Comparison of ENCODE assay signal across 15 cellular contexts in the genomic region with DNA sequence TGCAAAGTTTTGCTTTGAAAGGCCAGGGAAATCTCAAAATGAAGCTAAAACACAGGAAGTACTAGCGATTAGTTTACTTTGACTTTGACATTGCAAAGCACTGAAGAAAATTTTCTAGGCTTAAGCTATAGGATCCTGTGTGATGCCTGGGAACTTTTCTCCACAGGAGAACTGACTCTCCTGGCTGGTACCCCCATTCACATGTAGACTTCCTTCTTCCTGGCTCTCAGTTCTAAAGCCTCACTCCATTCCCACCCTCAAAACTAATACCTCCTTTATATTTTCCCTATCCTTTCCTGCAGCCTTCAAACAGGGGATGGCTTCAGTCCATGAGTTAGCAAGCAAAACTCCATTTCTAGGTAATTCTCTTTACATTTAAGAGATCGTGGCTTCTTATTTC.
DNase-seq lines count a peak whose midpoint lies in the region; ATAC-seq and TF ChIP-seq lines count a peak whose summit lies in the region.
"Had no signal": no experiment of that assay in that cellular context is flagged by ENCODE, and none has a peak within 500 bp of the region (broad histone marks: within the 10 kb centered on the region; RNA-seq: fewer than 3 reads in every experiment).

No MANE protein-coding gene starts in this region.

- H3K27me3 ChIP-seq in H9 (ENCODE audit: insufficient read depth, low read length) (no peaks in the 10 kb centered on the region), mesendoderm (ENCODE audit: insufficient read depth, low read length, poor library complexity) (no peaks in the 10 kb centered on the region), upper lobe of left lung (no peaks in the 10 kb centered on the region)
- H3K27me3 ChIP-seq: BE2C had no signal

- no peaks in the 10 kb centered on the region for H3K36me3 Mint-ChIP-seq in H9 (ENCODE audit: insufficient read depth in 1 of 3, low read depth in 3 of 3)
- H3K36me3 Mint-ChIP-seq in WTC11, result no peaks in the 10 kb centered on the region
- H3K36me3 Mint-ChIP-seq: CD8-positive, alpha-beta T cell had no signal

- H3K4me1 ChIP-seq in H9 (ENCODE audit: insufficient read depth, low read length) (peaks cover 3% of the 10 kb centered on the region; the same call in 1 of the 2 replicates), mesendoderm (ENCODE audit: control insufficient read depth, low read depth, low read length) (no peaks in the 10 kb centered on the region), upper lobe of left lung (no peaks in the 10 kb centered on the region)
- H3K4me1 ChIP-seq: A549, BE2C had no signal

- no peak for TF ChIP-seq EP300 in upper lobe of left lung (IDR thresholded peaks at IDR 0.05)

- H3K4me1 Mint-ChIP-seq in H9 (peaks cover 9 to 14% of the 10 kb centered on the region in 2 experiments), WTC11 (peaks cover 9% of the 10 kb centered on the region)

- H2BK15ac ChIP-seq in H9 (ENCODE audit: low read depth, low read length) (no peak overlapping the region), mesendoderm (replicated peaks; ENCODE audit: low read depth) (no peak overlapping the region)

- no peak overlapping the region for H2BK12ac ChIP-seq in H9 (ENCODE audit: insufficient read length, low read depth, low read length)

- no CpG with 5 or more reads among the region's 2 CpGs for WGBS in H9 (ENCODE audit: extremely low coverage, insufficient read length, low lambda C conversion rate)
- no CpG with 5 or more reads among the region's 2 CpGs for WGBS in mesendoderm (ENCODE audit: extremely low coverage, insufficient coverage, low lambda C conversion rate)
- 66% methylated on average over 2 of the region's 2 CpGs for WGBS in upper lobe of left lung, 2 donors

- H2AFZ ChIP-seq in H9 (ENCODE audit: low read length), result no peak overlapping the region

- H3K36me3 ChIP-seq in mesendoderm (ENCODE audit: control insufficient read depth, insufficient read depth, low read length), result no peaks in the 10 kb centered on the region
- H3K36me3 ChIP-seq in upper lobe of left lung, result no peaks in the 10 kb centered on the region
- H3K36me3 ChIP-seq: BE2C had no signal

- H3K23ac ChIP-seq in H9 (ENCODE audit: insufficient read length, low read depth, low read length) (no peak overlapping the region), mesendoderm (ENCODE audit: low read length) (no peak overlapping the region)

- H3K4ac ChIP-seq in H9 (ENCODE audit: low read depth, low read length) (no peak overlapping the region), mesendoderm (ENCODE audit: low read depth, low read length) (no peak overlapping the region)

- H3K9ac ChIP-seq in H9 (ENCODE audit: extremely low read depth, insufficient read length, low read length) (no peak overlapping the region), mesendoderm (ENCODE audit: low read length) (no peak overlapping the region)

- POLR2A ChIA-PET in WTC11 (lab: Charles Lee), result no interaction called here

- H3K4me3 ChIP-seq in mesendoderm (ENCODE audit: low read length) (no peak overlapping the region), upper lobe of left lung (no peak overlapping the region)
- H3K4me3 ChIP-seq: A549 had no signal

- H2BK120ac ChIP-seq in H9 (ENCODE audit: low read depth, low read length, poor library complexity, severe bottlenecking) (no peak overlapping the region), mesendoderm (ENCODE audit: low read depth, low read length) (no peak overlapping the region)

- H2BK5ac ChIP-seq in H9 (ENCODE audit: insufficient read length, low read length), result no peak overlapping the region
- H2BK5ac ChIP-seq in mesendoderm (ENCODE audit: low read length), result no peak overlapping the region

- H4K8ac ChIP-seq in H9 (replicated peaks; ENCODE audit: insufficient read length, low read depth, low read length) (no peak overlapping the region), mesendoderm (ENCODE audit: low read depth, low read length) (no peak overlapping the region)

- H3K23me2 ChIP-seq in H9 (ENCODE audit: insufficient read length, low read depth, low read length, poor library complexity, severe bottlenecking), result no peaks in the 10 kb centered on the region

- no peak overlapping the region for H3K14ac ChIP-seq in H9 (ENCODE audit: insufficient read depth, low read length)

- no peaks in the 10 kb centered on the region for H4K20me1 ChIP-seq in H9 (ENCODE audit: control insufficient read depth, insufficient read depth, insufficient read length)

- CTCF ChIA-PET in WTC11 (lab: Charles Lee), result no interaction called here

- no peak for TF ChIP-seq POLR2A in upper lobe of left lung (IDR thresholded peaks at IDR 0.05)

- no peak overlapping the region for H3T11ph ChIP-seq in H9 (ENCODE audit: low read length)

- no peak overlapping the region for H2BK20ac ChIP-seq in H9 (ENCODE audit: low read depth, low read length, poor library complexity, severe bottlenecking)

- no peaks in the 10 kb centered on the region for H3K79me1 ChIP-seq in H9 (ENCODE audit: insufficient read depth, low read depth, low read length, poor library complexity, severe bottlenecking)
- H3K79me1 ChIP-seq in mesendoderm (ENCODE audit: low read length), result no peaks in the 10 kb centered on the region

- H3K27ac Mint-ChIP-seq in H9, result peak overlapping the region; percentile 17 to 51 (median 45); a peak in 1 of 7 replicates
- H3K27ac Mint-ChIP-seq in WTC11, result no peak overlapping the region; the same call in 1 of the 2 replicates
- H3K27ac Mint-ChIP-seq: CD8-positive, alpha-beta T cell had no signal

- H3K27ac ChIP-seq in H9 (ENCODE audit: insufficient read length, low read depth, low read length) (no peak overlapping the region), mesendoderm (ENCODE audit: low read depth, low read length) (no peak overlapping the region), upper lobe of left lung (no peak overlapping the region)
- H3K27ac ChIP-seq: A549, C4-2B, HL-60 had no signal

- ATAC-seq in WTC11 (peak; percentile 83), upper lobe of left lung (ENCODE audit: low FRiP score in 2 of 2) (no peak)
- ATAC-seq: A549; CD8-positive, alpha-beta T cell had no signal

- TF ChIP-seq CTCF in H9 (conservative IDR thresholded peaks at IDR 0.05) (no peak), WTC11 (IDR thresholded peaks at IDR 0.05) (no peak), upper lobe of left lung (IDR thresholded peaks at IDR 0.05) (no peak)

- H3K9me3 Mint-ChIP-seq in H9, result no peaks in the 10 kb centered on the region
- H3K9me3 Mint-ChIP-seq in WTC11, result no peaks in the 10 kb centered on the region
- H3K9me3 Mint-ChIP-seq: CD8-positive, alpha-beta T cell had no signal

- H3K18ac ChIP-seq in H9 (ENCODE audit: insufficient read length, low read depth, low read length), result no peak overlapping the region
- H3K18ac ChIP-seq in mesendoderm (ENCODE audit: low read length), result no peak overlapping the region

- H4K91ac ChIP-seq in H9 (ENCODE audit: insufficient read length, low read depth, low read length), result no peak overlapping the region

- H3K79me2 ChIP-seq in H9 (ENCODE audit: insufficient read depth, low read length) (no peaks in the 10 kb centered on the region), mesendoderm (ENCODE audit: control insufficient read depth, insufficient read depth, low read length) (no peaks in the 10 kb centered on the region)

- H3K56ac ChIP-seq in H9 (ENCODE audit: insufficient read length, low read depth, low read length) (no peak overlapping the region), mesendoderm (ENCODE audit: low read length) (no peak overlapping the region)

- no peak overlapping the region for H4K5ac ChIP-seq in H9 (ENCODE audit: insufficient read length, low read depth, low read length)
- H4K5ac ChIP-seq in mesendoderm (ENCODE audit: low read length), result no peak overlapping the region

- H3K4me2 ChIP-seq in H9 (ENCODE audit: insufficient read depth, insufficient read length, low read length), result no peak overlapping the region
- no peak overlapping the region for H3K4me2 ChIP-seq in mesendoderm (ENCODE audit: low read length)
- H3K4me2 ChIP-seq: A549 had no signal

- H3K9me3 ChIP-seq in H9 (ENCODE audit: control insufficient read depth, low read depth, low read length) (no peaks in the 10 kb centered on the region), upper lobe of left lung (no peaks in the 10 kb centered on the region)
- H3K9me3 ChIP-seq: A549, BE2C had no signal

- no peak for DNase-seq in H9
- no peak for DNase-seq in WTC11 (ENCODE audit: low spot score)
- peak; percentile 1 for DNase-seq in mesendoderm
- DNase-seq in activated gamma-delta T cell (lab: John Stamatoyannopoulos, UW), result no peak
- no peak for DNase-seq in cortex of kidney (lab: John Stamatoyannopoulos, UW)
- no peak for DNase-seq in upper lobe of left lung
- DNase-seq: BE2C; CD8-positive, alpha-beta T cell; COR-L47; DMS153; DMS79 treated with DMSO at 0.1 percent for 48 hours; GDM1 had no signal

- H2AK5ac ChIP-seq in H9 (ENCODE audit: insufficient read length, low read length) (no peak overlapping the region), mesendoderm (ENCODE audit: low read length) (no peak overlapping the region)

- no peak overlapping the region for H3K4me3 Mint-ChIP-seq in H9
- no peak overlapping the region for H3K4me3 Mint-ChIP-seq in WTC11
- H3K4me3 Mint-ChIP-seq: CD8-positive, alpha-beta T cell had no signal

- H3K27me3 Mint-ChIP-seq in H9 (ENCODE audit: low read depth), result no peaks in the 10 kb centered on the region
- no peaks in the 10 kb centered on the region for H3K27me3 Mint-ChIP-seq in WTC11 (ENCODE audit: low read depth)

TF ChIP-seq in WTC11, 78 proteins besides CTCF, POLR2A, EP300 and RAD21 (continues in another document):
- TF ChIP-seq ZNF396 (CRISPR knock-in tag; IDR thresholded peaks at IDR 0.05; ENCODE audit: borderline replicate concordance), result no peak
- TF ChIP-seq SP1 (CRISPR knock-in tag; conservative IDR thresholded peaks at IDR 0.05), result no peak
- no peak for TF ChIP-seq HMGA2 (CRISPR knock-in tag; IDR thresholded peaks at IDR 0.05)
- TF ChIP-seq, protein P1, sequence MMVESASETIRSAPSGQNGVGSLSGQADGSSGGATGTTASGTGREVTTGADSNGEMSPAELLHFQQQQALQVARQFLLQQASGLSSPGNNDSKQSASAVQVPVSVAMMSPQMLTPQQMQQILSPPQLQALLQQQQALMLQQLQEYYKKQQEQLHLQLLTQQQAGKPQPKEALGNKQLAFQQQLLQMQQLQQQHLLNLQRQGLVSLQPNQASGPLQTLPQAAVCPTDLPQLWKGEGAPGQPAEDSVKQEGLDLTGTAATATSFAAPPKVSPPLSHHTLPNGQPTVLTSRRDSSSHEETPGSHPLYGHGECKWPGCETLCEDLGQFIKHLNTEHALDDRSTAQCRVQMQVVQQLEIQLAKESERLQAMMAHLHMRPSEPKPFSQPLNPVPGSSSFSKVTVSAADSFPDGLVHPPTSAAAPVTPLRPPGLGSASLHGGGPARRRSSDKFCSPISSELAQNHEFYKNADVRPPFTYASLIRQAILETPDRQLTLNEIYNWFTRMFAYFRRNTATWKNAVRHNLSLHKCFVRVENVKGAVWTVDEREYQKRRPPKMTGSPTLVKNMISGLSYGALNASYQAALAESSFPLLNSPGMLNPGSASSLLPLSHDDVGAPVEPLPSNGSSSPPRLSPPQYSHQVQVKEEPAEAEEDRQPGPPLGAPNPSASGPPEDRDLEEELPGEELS (CRISPR knock-in tag; IDR thresholded peaks at IDR 0.05), result no peak
- no peak for TF ChIP-seq TEAD1 (CRISPR knock-in tag; IDR thresholded peaks at IDR 0.05)
- TF ChIP-seq ESRRA (CRISPR knock-in tag; IDR thresholded peaks at IDR 0.05; ENCODE audit: borderline replicate concordance), result no peak
